21 cellular contexts compared by ENCODE assay signal in the genomic region with DNA sequence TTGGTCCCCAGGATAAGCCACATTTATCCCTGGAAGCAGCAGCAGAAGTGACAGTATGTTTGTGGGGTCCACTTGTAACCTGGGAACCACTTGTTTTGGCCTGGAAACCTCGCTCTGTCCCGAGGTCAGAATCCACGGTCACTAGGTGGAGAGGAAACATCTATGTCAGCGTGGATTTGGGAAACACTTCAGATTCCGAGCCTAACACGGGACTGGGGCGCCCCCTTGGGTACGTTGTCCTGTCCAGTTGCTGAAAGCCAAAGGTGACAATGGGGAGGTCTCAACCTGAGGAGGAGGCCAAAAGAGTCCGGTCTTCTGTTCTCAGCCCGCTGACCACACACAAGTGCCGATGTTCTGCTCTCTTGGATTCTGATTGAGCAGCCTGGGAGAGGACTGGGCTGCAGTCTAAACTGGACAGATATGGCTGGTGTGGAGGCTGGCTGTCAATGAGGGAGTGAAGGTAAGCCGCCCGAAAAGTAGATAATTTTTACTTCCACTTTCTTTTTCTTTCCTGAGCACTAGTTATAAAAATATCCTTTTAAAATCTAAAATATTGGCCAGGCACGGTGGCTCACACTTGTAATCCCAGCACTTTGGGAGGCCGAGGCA. TPM values are rescaled to one million over a fixed set of nuclear protein-coding genes. Genes with fewer than 3 reads are reported as not detected.
DNase-seq lines count a peak whose midpoint lies in the region; ATAC-seq, FAIRE-seq and TF ChIP-seq lines count a peak whose summit lies in the region.
"Had no signal": no experiment of that assay in that cellular context is flagged by ENCODE, and none has a peak within 500 bp of the region (broad histone marks: within the 10 kb centered on the region; RNA-seq: fewer than 3 reads in every experiment).

No MANE protein-coding gene starts in this region.

- H3K4me1 ChIP-seq in heart right ventricle (no peaks in the 10 kb centered on the region), kidney (ENCODE audit: control insufficient read depth in 1 of 2, insufficient read depth in 1 of 2, low read depth in 1 of 2, low read length in 2 of 2) (no peaks in the 10 kb centered on the region), spleen (no peaks in the 10 kb centered on the region)

- WGBS in heart right ventricle, 2 donors, result 47 to 50% methylated on average over 15 of the region's 15 CpGs
- 58 to 72% (median 65%) methylated on average over 15 of the region's 15 CpGs for WGBS in spleen, 5 donors

- peaks cover 0 to 2% (median 0%) of the 10 kb centered on the region in 11 donors for H3K9me3 ChIP-seq in heart right ventricle
- no peaks in the 10 kb centered on the region for H3K9me3 ChIP-seq in kidney (ENCODE audit: control insufficient read depth in 1 of 2, low read length in 2 of 2)
- H3K9me3 ChIP-seq in spleen, result no peaks in the 10 kb centered on the region

- ATAC-seq in WTC11, result peak; percentile 88
- ATAC-seq in heart right ventricle, result peak in 6 of 8 donors; percentile 58 to 81 (median 74)
- ATAC-seq: activated CD4-positive, alpha-beta T cell treated with anti-CD3 and anti-CD28 coated beads for 36 hours; activated naive CD8-positive, alpha-beta T cell treated with anti-CD3 and anti-CD28 coated beads, Interleukin-2, amount 50 U/mL, for 24 hours; T-cell had no signal

- peaks cover 2% of the 10 kb centered on the region; the same call in 1 of the 2 replicates for H3K27me3 Mint-ChIP-seq in WTC11 (ENCODE audit: low read depth)
- H3K27me3 Mint-ChIP-seq: activated CD4-positive, alpha-beta T cell treated with anti-CD3 and anti-CD28 coated beads for 36 hours; T-cell had no signal

- no peak overlapping the region for H3K4me3 Mint-ChIP-seq in WTC11
- H3K4me3 Mint-ChIP-seq: activated CD4-positive, alpha-beta T cell treated with anti-CD3 and anti-CD28 coated beads for 36 hours; activated naive CD8-positive, alpha-beta T cell treated with anti-CD3 and anti-CD28 coated beads, Interleukin-2, amount 50 U/mL, for 24 hours; CD4-positive, alpha-beta memory T cell; T-cell had no signal

- CTCF ChIA-PET in WTC11 (lab: Charles Lee), result interaction anchor here (0.8 to 12.4 kb wide), 9 partner anchors 10 to 68 kb away, joined by 3 to 405 read pairs (median 4); a partner anchor contains a TSS

- intact Hi-C loops in heart right ventricle (cut with DNase I) (loop anchor here in 3 of 10 donors (2.0 to 5.0 kb wide), 2 partner anchors 34 to 35 kb away; no protein-coding TSS in a partner anchor), kidney (cut with DNase I) (no loop called here), spleen (cut with DNase I; ENCODE audit: low total_unique reads) (no loop called here)

- POLR2A ChIA-PET in WTC11 (lab: Charles Lee), result interaction anchor here (1.6 kb wide), 1 partner anchor 36 kb away, joined by 7 read pairs; no protein-coding TSS in a partner anchor

- H3K4me3 ChIP-seq in heart right ventricle (no peak overlapping the region), kidney (ENCODE audit: low read length in 2 of 2) (no peak overlapping the region), spleen (peak overlapping the region in 1 of 8 donors; percentile 30)
- H3K4me3 ChIP-seq: lung had no signal

- peaks cover 11% of the 10 kb centered on the region for H3K9me3 Mint-ChIP-seq in WTC11
- H3K9me3 Mint-ChIP-seq: activated naive CD8-positive, alpha-beta T cell treated with anti-CD3 and anti-CD28 coated beads, Interleukin-2, amount 50 U/mL, for 24 hours had no signal

- H3K36me3 Mint-ChIP-seq in WTC11, result peaks cover 8% of the 10 kb centered on the region
- H3K36me3 Mint-ChIP-seq: CD4-positive, alpha-beta memory T cell; T-cell had no signal

- H3K27ac ChIP-seq in heart right ventricle (no peak overlapping the region), kidney (ENCODE audit: low read depth in 2 of 2, low read length in 2 of 2) (no peak overlapping the region), spleen (no peak overlapping the region)

- TF ChIP-seq POLR2A in spleen (IDR thresholded peaks at IDR 0.05), result no peak

- TF ChIP-seq CTCF in WTC11 (IDR thresholded peaks at IDR 0.05) (no peak), heart right ventricle (IDR thresholded peaks at IDR 0.05) (peak in 7 of 9 donors; percentile 20 to 51 (median 41)), kidney (IDR thresholded peaks at IDR 0.05; ENCODE audit: borderline replicate concordance, extremely low read depth, insufficient read depth) (no peak), spleen (IDR thresholded peaks at IDR 0.05 in 8 of 11, conservative IDR thresholded peaks at IDR 0.05 in 3 of 11) (peak in 1 of 11 experiments; percentile 15)

- peak; percentile 11 for DNase-seq in NOMO-1 treated with DMSO at 0.1 percent for 48 hours (lab: John Stamatoyannopoulos, UW; ENCODE audit: unreplicated experiment)
- DNase-seq in NOMO-1 treated with dmso at 0.1 percent for 144 hours (lab: John Stamatoyannopoulos, UW; ENCODE audit: unreplicated experiment), result no peak
- DNase-seq in WTC11 (ENCODE audit: low spot score), result peak; percentile 84
- DNase-seq in heart right ventricle, result peak; percentile 16 to 54
- peak; percentile 59 for DNase-seq in superior temporal gyrus (ENCODE audit: extremely low spot score)
- DNase-seq in ureter (ENCODE audit: low spot score), result no peak
- DNase-seq in kidney, result no peak
- DNase-seq in spleen, result no peak
- DNase-seq: activated CD4-positive, alpha-beta T cell treated with anti-CD3 and anti-CD28 coated beads for 36 hours; activated naive CD8-positive, alpha-beta T cell treated with anti-CD3 and anti-CD28 coated beads, Interleukin-2, amount 50 U/mL, for 24 hours; activated T-cell treated with anti-CD3 and anti-CD28 coated beads, Interleukin-2, amount 50 U/mL, for 1 hour; CD4-positive, alpha-beta memory T cell; GDM1; NCI-H1436; NCI-H446 treated with DMSO at 0.1 percent for 48 hours; stimulated activated naive CD4-positive, alpha-beta T cell treated with Interleukin-2 at 50 U/mL for 16 hours; T-cell had no signal

- H3K27me3 ChIP-seq in heart right ventricle (peaks cover 0 to 12% (median 0%) of the 10 kb centered on the region in 7 donors), spleen (replicated peaks in 1 of 7) (peaks cover 0 to 3% (median 0%) of the 10 kb centered on the region in 7 donors)

- FAIRE-seq in kidney (lab: Jason Lieb, UNC), result no peak
- FAIRE-seq: urothelium cell line had no signal

- H3K9ac ChIP-seq in kidney (ENCODE audit: low read length in 2 of 2), result no peak overlapping the region

- H3K4me1 Mint-ChIP-seq in WTC11, result peaks cover 15% of the 10 kb centered on the region
- H3K4me1 Mint-ChIP-seq: activated CD4-positive, alpha-beta T cell treated with anti-CD3 and anti-CD28 coated beads for 36 hours; activated naive CD8-positive, alpha-beta T cell treated with anti-CD3 and anti-CD28 coated beads, Interleukin-2, amount 50 U/mL, for 24 hours had no signal

- H3K36me3 ChIP-seq in heart right ventricle (no peaks in the 10 kb centered on the region), kidney (ENCODE audit: control insufficient read depth in 1 of 2, insufficient read depth in 2 of 2, low read length in 2 of 2) (no peaks in the 10 kb centered on the region), spleen (no peaks in the 10 kb centered on the region)

- no peak overlapping the region for H3K27ac Mint-ChIP-seq in WTC11
- H3K27ac Mint-ChIP-seq: activated CD4-positive, alpha-beta T cell treated with anti-CD3 and anti-CD28 coated beads for 36 hours; activated naive CD8-positive, alpha-beta T cell treated with anti-CD3 and anti-CD28 coated beads, Interleukin-2, amount 50 U/mL, for 24 hours; T-cell had no signal

TF ChIP-seq in WTC11, 78 proteins besides CTCF, POLR2A, EP300 and RAD21 (continues in another document):
- TF ChIP-seq NR3C1 (CRISPR knock-in tag; conservative IDR thresholded peaks at IDR 0.05; ENCODE audit: low read depth), result no peak
- peak; percentile 54; the same call in 1 of the 2 replicates for TF ChIP-seq ETV6 (CRISPR knock-in tag; IDR thresholded peaks at IDR 0.05)
- TF ChIP-seq SMAD3 (CRISPR knock-in tag; IDR thresholded peaks at IDR 0.05; ENCODE audit: borderline replicate concordance), result no peak

RNA-seq across cellular contexts. Expression of a gene that starts 4.9 kb away (rescaled TPM):
- total RNA-seq in WTC11 (2021), result 6.0 to 6.4 TPM (median 6.2 TPM) in 3 replicates
- total RNA-seq in heart right ventricle, result 10 to 100 TPM in 1 of 10 donors, 1 to 10 TPM in 2, under 1 TPM in 1, not detected in 6; 0.53 to 14.7 (median 6.0) TPM
- under 1 TPM in 1 of 2 donors, not detected in 1; 0.06 TPM for polyA plus RNA-seq in heart right ventricle
- total RNA-seq in ureter, result 3.0 TPM
- 1.1 TPM for total RNA-seq in kidney
- not detected for polyA plus RNA-seq in kidney (ENCODE audit: insufficient read depth, low read depth, low replicate concordance)
- 1 to 10 TPM in 1 of 7 donors, under 1 TPM in 2, not detected in 4; 0.37 to 2.8 (median 0.55) TPM for total RNA-seq in spleen
- polyA plus RNA-seq in spleen, result 1 to 10 TPM in 1 of 3 donors, not detected in 2; 6.8 TPM
- total RNA-seq: A172; activated CD4-positive, alpha-beta T cell treated with anti-CD3 and anti-CD28 coated beads for 36 hours; CD4-positive, alpha-beta memory T cell; H4 had no signal

RNA-seq across cellular contexts. Expression of a gene that starts 28.9 kb away (rescaled TPM):
- total RNA-seq in WTC11 (2021) (0.55 to 1.2 TPM (median 0.57 TPM) in 3 replicates), heart right ventricle (10 to 100 TPM in 2 of 10 donors, 1 to 10 TPM in 8; 1.6 to 13.6 (median 3.2) TPM), ureter (not detected), kidney (not detected), spleen (not detected)
- polyA plus RNA-seq in heart right ventricle (1 to 10 TPM in 1 of 2 donors, under 1 TPM in 1; 0.19 to 3.1 TPM), kidney (ENCODE audit: insufficient read depth, low read depth, low replicate concordance) (not detected), spleen (not detected)
- total RNA-seq: A172; activated CD4-positive, alpha-beta T cell treated with anti-CD3 and anti-CD28 coated beads for 36 hours; CD4-positive, alpha-beta memory T cell; H4; lung; T-cell had no signal
- polyA plus RNA-seq: CD4-positive, alpha-beta memory T cell; lung had no signal

RNA-seq across cellular contexts. Expression of a gene that starts 37.4 kb away (rescaled TPM):
- total RNA-seq in WTC11 (2021), result 7.5 to 11.8 TPM (median 11.2 TPM) in 3 replicates
- 100 to 1,000 TPM in 1 of 10 donors, 10 to 100 TPM in 9; 24.0 to 191 (median 31.6) TPM for total RNA-seq in heart right ventricle
- polyA plus RNA-seq in heart right ventricle, result 100 to 1,000 TPM in 1 of 2 donors, 10 to 100 TPM in 1; 61.7 to 105 TPM
- 51.6 TPM for total RNA-seq in ureter
- total RNA-seq in kidney, result 87.8 TPM
- polyA plus RNA-seq in kidney (ENCODE audit: insufficient read depth, low read depth, low replicate concordance), result 52.1 TPM
- total RNA-seq in spleen, result 100 to 1,000 TPM; 402 to 532 (median 496) TPM
- polyA plus RNA-seq in spleen, result 100 to 1,000 TPM; 501 to 663 (median 577) TPM

RNA-seq across cellular contexts. Expression of a gene that starts 52.8 kb away (rescaled TPM):
- total RNA-seq in WTC11 (2021) (82.5 to 107 TPM (median 83.0 TPM) in 3 replicates), heart right ventricle (10 to 100 TPM; 10.2 to 31.0 (median 18.2) TPM), ureter (64.3 TPM), kidney (46.7 TPM), spleen (100 to 1,000 TPM in 1 of 7 donors, 10 to 100 TPM in 6; 52.8 to 122 (median 70.4) TPM)
- polyA plus RNA-seq in heart right ventricle (10 to 100 TPM; 10.4 to 41.3 TPM), kidney (ENCODE audit: insufficient read depth, low read depth, low replicate concordance) (12.7 TPM), spleen (10 to 100 TPM; 13.8 to 45.4 (median 39.1) TPM)

Comparison
In these comparisons a context has a peak if more than half of its experiments do, and no peak if none do; other contexts are left out.
1. DNase-seq: peak in NOMO-1 treated with DMSO at 0.1 percent for 48 hours (single experiment), WTC11 (single experiment), heart right ventricle (2 of 2) and superior temporal gyrus (single experiment); none in NOMO-1 treated with dmso at 0.1 percent for 144 hours (single experiment), ureter (single experiment), kidney (single experiment) and spleen (single experiment).
2. CTCF ChIP-seq: peak in heart right ventricle (7 of 9); none in WTC11 (single experiment) and kidney (single experiment).